Comparison of ENCODE assay signal across 16 cellular contexts in the genomic region with DNA sequence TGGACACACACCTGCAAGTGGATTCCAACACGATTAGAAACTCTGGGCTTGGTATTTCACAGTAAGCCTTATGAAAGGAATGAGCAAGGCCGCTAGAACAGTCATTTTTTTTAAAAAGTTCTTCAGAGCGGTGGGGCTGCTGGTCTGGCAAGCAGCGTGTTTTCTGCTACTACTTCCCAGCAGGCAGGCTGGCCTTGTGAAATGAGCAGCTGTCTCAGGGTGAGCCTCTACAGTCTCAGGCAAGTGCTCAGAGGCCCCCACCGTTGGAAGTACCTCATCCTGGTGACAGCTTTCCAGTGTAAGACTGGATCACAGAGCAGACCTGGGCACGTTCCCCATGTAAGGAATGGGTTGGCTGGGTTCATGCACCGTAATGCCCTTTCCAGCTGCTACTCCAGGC.
"Had no signal": no experiment of that assay in that cellular context is flagged by ENCODE, and none has a peak within 500 bp of the region (broad histone marks: within the 10 kb centered on the region; RNA-seq: fewer than 3 reads in every experiment).

No MANE protein-coding gene starts in this region.

- H3K27me3 Mint-ChIP-seq: activated B cell treated with CpG ODN at 0.5 μM for 24 hours; activated T-helper 17 cell treated with anti-CD3 and anti-CD28 coated beads, Interleukin-2, amount 50 U/mL, for 72 hours; dendritic cell treated with granulocyte-macrophage colony-stimulating factor and Interleukin-4, amounts not matched to agents 40 ng/mL and 50 ng/mL, for 4 days; effector memory CD8-positive, alpha-beta T cell; stimulated activated naive B cell treated with anti-CD40 and anti-IgM and Interleukin-4, amounts not matched to agents 10 μg/mL and 1 μg/mL and 100 μg/mL, for 72 hours had no signal

- H3K4me3 ChIP-seq: ascending aorta, heart right ventricle, ovary, tibial nerve had no signal

- H3K36me3 ChIP-seq: ovary had no signal

- H3K4me3 Mint-ChIP-seq: activated B cell treated with CpG ODN at 0.5 μM for 24 hours; activated T-helper 17 cell treated with anti-CD3 and anti-CD28 coated beads, Interleukin-2, amount 50 U/mL, for 72 hours; dendritic cell treated with granulocyte-macrophage colony-stimulating factor and Interleukin-4, amounts not matched to agents 40 ng/mL and 50 ng/mL, for 4 days; effector memory CD8-positive, alpha-beta T cell; stimulated activated naive B cell treated with anti-CD40 and anti-IgM and Interleukin-4, amounts not matched to agents 10 μg/mL and 1 μg/mL and 100 μg/mL, for 72 hours had no signal

- H3K9me3 ChIP-seq: ascending aorta, heart right ventricle, ovary, tibial nerve had no signal

- H3K27me3 ChIP-seq: ascending aorta, heart right ventricle, ovary, tibial nerve had no signal

- ATAC-seq: activated T-helper 17 cell treated with anti-CD3 and anti-CD28 coated beads, Interleukin-2, amount 50 U/mL, for 72 hours; effector memory CD8-positive, alpha-beta T cell; left colon; stimulated activated naive B cell treated with anti-CD40 and anti-IgM and Interleukin-4, amounts not matched to agents 10 μg/mL and 1 μg/mL and 100 μg/mL, for 72 hours had no signal

- DNase-seq: activated B cell treated with CpG ODN at 0.5 μM for 24 hours; activated CD4-positive, alpha-beta T cell treated with anti-CD3 and anti-CD28 coated beads for 48 hours; activated CD8-positive, alpha-beta memory T cell treated with anti-CD3 and anti-CD28 coated beads for 24 hours; activated naive CD4-positive, alpha-beta T cell treated with Interleukin-2 at 50 U/mL for 16 hours; effector memory CD8-positive, alpha-beta T cell; heart right ventricle; left colon; midbrain; ovary; stimulated activated CD4-positive, alpha-beta T cell treated with anti-CD3 and anti-CD28 coated beads, Interleukin-2, amount 100 ng/mL, for 48 hours; stimulated activated naive B cell treated with anti-CD40 and anti-IgM and Interleukin-4, amounts not matched to agents 10 μg/mL and 1 μg/mL and 100 μg/mL, for 72 hours had no signal

- H3K9me3 Mint-ChIP-seq: activated B cell treated with CpG ODN at 0.5 μM for 24 hours; activated T-helper 17 cell treated with anti-CD3 and anti-CD28 coated beads, Interleukin-2, amount 50 U/mL, for 72 hours; dendritic cell treated with granulocyte-macrophage colony-stimulating factor and Interleukin-4, amounts not matched to agents 40 ng/mL and 50 ng/mL, for 4 days; effector memory CD8-positive, alpha-beta T cell; stimulated activated naive B cell treated with anti-CD40 and anti-IgM and Interleukin-4, amounts not matched to agents 10 μg/mL and 1 μg/mL and 100 μg/mL, for 72 hours had no signal

- H3K27ac ChIP-seq: ascending aorta, epithelial cell of prostate, heart right ventricle, ovary, tibial nerve had no signal

- H3K27ac Mint-ChIP-seq: activated B cell treated with CpG ODN at 0.5 μM for 24 hours; activated T-helper 17 cell treated with anti-CD3 and anti-CD28 coated beads, Interleukin-2, amount 50 U/mL, for 72 hours; dendritic cell treated with granulocyte-macrophage colony-stimulating factor and Interleukin-4, amounts not matched to agents 40 ng/mL and 50 ng/mL, for 4 days; effector memory CD8-positive, alpha-beta T cell; stimulated activated naive B cell treated with anti-CD40 and anti-IgM and Interleukin-4, amounts not matched to agents 10 μg/mL and 1 μg/mL and 100 μg/mL, for 72 hours had no signal
